8 cellular contexts compared by ENCODE assay signal in the genomic region with DNA sequence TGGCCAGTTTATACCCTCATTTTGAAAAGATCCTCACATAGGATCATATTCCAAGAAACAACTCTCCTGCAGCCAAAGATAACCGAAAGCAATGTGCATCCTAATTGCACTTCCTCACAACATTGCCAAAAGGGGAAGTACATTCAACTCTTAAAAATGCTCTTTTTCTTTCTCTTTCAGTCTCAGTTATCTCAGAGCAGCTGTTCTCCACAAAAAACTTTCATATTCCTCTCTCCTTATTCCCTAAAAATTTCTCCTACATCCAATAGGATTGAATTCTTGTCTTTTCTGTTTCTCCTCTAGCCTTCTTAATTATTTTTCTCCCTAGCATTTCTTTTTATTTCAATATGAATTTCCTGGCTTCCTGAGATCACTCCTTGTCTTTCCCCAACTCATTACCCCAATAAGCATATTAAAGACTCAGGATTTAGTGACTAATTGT. TPM values are rescaled to one million over a fixed set of nuclear protein-coding genes. Genes with fewer than 3 reads are reported as not detected.
DNase-seq lines count a peak whose midpoint lies in the region; ATAC-seq and TF ChIP-seq lines count a peak whose summit lies in the region.

No MANE protein-coding gene starts in this region.

- H3K36me3 ChIP-seq in psoas muscle (ENCODE audit: insufficient read depth in 1 of 2, low read depth in 1 of 2): peaks cover 0 to 8% of the 10 kb centered on the region in 2 donors

- no peak overlapping the region for H3K4me3 Mint-ChIP-seq in MCF 10A (ENCODE audit: unreplicated experiment)

- no peaks in the 10 kb centered on the region for H3K9me3 Mint-ChIP-seq in MCF 10A (ENCODE audit: unreplicated experiment)

- no peak for TF ChIP-seq CTCF in HL-60 (IDR thresholded peaks at IDR 0.05; ENCODE audit: insufficient read depth, low read length)
- TF ChIP-seq CTCF in MCF 10A (IDR thresholded peaks at IDR 0.05; ENCODE audit: unreplicated experiment): no peak
- no peak for TF ChIP-seq CTCF in psoas muscle (IDR thresholded peaks at IDR 0.05)

- peak; percentile 83 for ATAC-seq in GM21529 (IDR thresholded peaks at IDR 0.05; ENCODE audit: unreplicated experiment)
- no peak for ATAC-seq in psoas muscle

- H3K9me3 ChIP-seq in psoas muscle: no peaks in the 10 kb centered on the region

- H3K27ac ChIP-seq in HL-60 (replicated peaks) (peak overlapping the region; percentile 54), psoas muscle (no peak overlapping the region)

- peaks cover 20% of the 10 kb centered on the region for H3K4me1 Mint-ChIP-seq in MCF 10A (ENCODE audit: insufficient read depth, unreplicated experiment)

- WGBS in psoas muscle, 3 donors: 12 to 37% (median 30%) methylated on average over 1 of the region's 1 CpG

- POLR2A ChIA-PET in MCF 10A (lab: Yijun Ruan, JAX): no interaction called here

- intact Hi-C loops in head of caudate nucleus (cut with DNase I) (no loop called here), MCF 10A (cut with micrococcal nuclease) (no loop called here), psoas muscle (cut with DNase I) (no loop called here)

- peak; percentile 31 for DNase-seq in GM03348 (ENCODE audit: low spot score)
- DNase-seq in HL-60 (ENCODE audit: low read depth in 1 of 2, low spot score in 1 of 2): peak in 1 of 2 experiments; percentile 25
- peak; percentile 63 for DNase-seq in dedifferentiated amniotic fluid mesenchymal stem cell (ENCODE audit: extremely low spot score)
- DNase-seq in head of caudate nucleus: no peak
- DNase-seq in activated T-cell treated with anti-CD3 and anti-CD28 coated beads, Interleukin-2, amount 50 U/mL, for 1 hour: no peak
- DNase-seq in MCF 10A (ENCODE audit: unreplicated experiment): no peak
- DNase-seq in psoas muscle: no peak

- H3K27me3 ChIP-seq in HL-60 (ENCODE audit: insufficient read depth, poor library complexity, severe bottlenecking): no peaks in the 10 kb centered on the region
- no peaks in the 10 kb centered on the region for H3K27me3 ChIP-seq in psoas muscle (ENCODE audit: insufficient read depth in 3 of 3, low read length in 2 of 3)

- H3K27me3 Mint-ChIP-seq in MCF 10A (ENCODE audit: insufficient read depth, unreplicated experiment): no peaks in the 10 kb centered on the region

- no peaks in the 10 kb centered on the region for H3K4me1 ChIP-seq in psoas muscle

- CTCF ChIA-PET in MCF 10A (lab: Yijun Ruan, JAX): no interaction called here

- no peak overlapping the region for H3K4me3 ChIP-seq in HL-60 (replicated peaks; ENCODE audit: insufficient read depth, low read length)
- no peak overlapping the region for H3K4me3 ChIP-seq in psoas muscle

- H3K36me3 Mint-ChIP-seq in MCF 10A (ENCODE audit: insufficient read depth, unreplicated experiment): no peaks in the 10 kb centered on the region

- H3K27ac Mint-ChIP-seq in MCF 10A (ENCODE audit: low read depth, unreplicated experiment): no peak overlapping the region

- no TSS peak for BruUV-seq in MCF 10A (replicated peaks; lab: Mats Ljungman, UMichigan)

RNA-seq across cellular contexts. Expression of gene VRK2, which starts 7.4 kb away (rescaled TPM):
- 44.6 and 52.7 TPM in 2 replicates for total RNA-seq in MCF 10A (2022)
- total RNA-seq in psoas muscle: 10 to 100 TPM; 17.1 to 30.2 (median 24.6) TPM
- polyA plus RNA-seq in psoas muscle: 10 to 100 TPM in 2 of 3 donors, 1 to 10 TPM in 1; 6.2 to 17.7 (median 11.8) TPM

Comparison
In these comparisons a context has a peak if more than half of its experiments do, and no peak if none do; other contexts are left out.
1. DNase-seq: peak in GM03348 (single experiment) and dedifferentiated amniotic fluid mesenchymal stem cell (single experiment); none in head of caudate nucleus (0 of 42), activated T-cell treated with anti-CD3 and anti-CD28 coated beads, Interleukin-2, amount 50 U/mL, for 1 hour (single experiment), MCF 10A (single experiment) and psoas muscle (0 of 2).